ENCODE assay signal across 9 cellular contexts in genomic region chr1:27650527-27651175, GRCh38. TPM values are rescaled to one million over a fixed set of nuclear protein-coding genes. Genes with fewer than 3 reads are reported as not detected.
A peak's percentile ranks its signal among the peaks of the same experiment; 100 is the strongest.
DNase-seq lines count a peak whose midpoint lies in the region; ATAC-seq, FAIRE-seq and TF ChIP-seq lines count a peak whose summit lies in the region.
"Had no signal": no experiment of that assay in that cellular context is flagged by ENCODE, and none has a peak within 500 bp of the region (broad histone marks: within the 10 kb centered on the region; RNA-seq: fewer than 3 reads in every experiment).

No MANE protein-coding gene starts in this region.

- H3K9ac ChIP-seq in BLaER1 treated with 17β-estradiol and CSF1 and Interleukin-3, amounts not matched to agents 10 nM and 100 nM, result peak overlapping the region in 4 of 11 experiments; percentile 4 to 24 (median 13); a peak in 2 of 22 replicates
- H3K9ac ChIP-seq in HUES6 (ENCODE audit: low read length), result peak overlapping the region; percentile 14
- H3K9ac ChIP-seq in astrocyte (ENCODE audit: low read length), result peak overlapping the region; percentile 17

- no peaks in the 10 kb centered on the region for H3K36me3 ChIP-seq in BLaER1 treated with 17β-estradiol and CSF1 and Interleukin-3, amounts not matched to agents 10 nM and 100 nM
- H3K36me3 ChIP-seq in HUES6 (ENCODE audit: control insufficient read depth, insufficient read depth, low read length) (no peaks in the 10 kb centered on the region), astrocyte (ENCODE audit: insufficient read depth, low read length) (no peaks in the 10 kb centered on the region), lung (ENCODE audit: control insufficient read depth in 2 of 2, insufficient read depth in 2 of 2, low read length in 2 of 2) (no peaks in the 10 kb centered on the region)

- H3K4me3 ChIP-seq in BLaER1 treated with 17β-estradiol and CSF1 and Interleukin-3, amounts not matched to agents 10 nM and 100 nM, result no peak overlapping the region
- no peak overlapping the region for H3K4me3 ChIP-seq in HUES6 (ENCODE audit: low read depth, low read length)
- no peak overlapping the region for H3K4me3 ChIP-seq in astrocyte (ENCODE audit: insufficient read depth, low read depth, low read length)
- no peak overlapping the region for H3K4me3 ChIP-seq in lung

- H3K27me3 Mint-ChIP-seq in astrocyte (ENCODE audit: low read depth, unreplicated experiment), result peaks cover 14% of the 10 kb centered on the region

- H3K4me1 Mint-ChIP-seq in astrocyte (ENCODE audit: low read depth, unreplicated experiment), result peaks cover 14% of the 10 kb centered on the region

- H3K27me3 ChIP-seq in BLaER1 treated with 17β-estradiol and CSF1 and Interleukin-3, amounts not matched to agents 10 nM and 100 nM, result no peaks in the 10 kb centered on the region
- H3K27me3 ChIP-seq in HUES6 (ENCODE audit: control insufficient read depth, insufficient read depth, low read length) (no peaks in the 10 kb centered on the region), astrocyte (ENCODE audit: insufficient read depth, low read length) (peaks cover 2% of the 10 kb centered on the region), lung (ENCODE audit: control insufficient read depth, insufficient read depth) (no peaks in the 10 kb centered on the region)

- H3K36me3 Mint-ChIP-seq in astrocyte (ENCODE audit: low read depth, unreplicated experiment), result no peaks in the 10 kb centered on the region

- no peak overlapping the region for H3K27ac Mint-ChIP-seq in astrocyte (ENCODE audit: unreplicated experiment)

- peak; percentile 59 for ATAC-seq in lung (ENCODE audit: insufficient read depth, low FRiP score)

- peaks cover 42 to 66% (median 53%) of the 10 kb centered on the region in 10 experiments for H3K4me1 ChIP-seq in BLaER1 treated with 17β-estradiol and CSF1 and Interleukin-3, amounts not matched to agents 10 nM and 100 nM
- H3K4me1 ChIP-seq in HUES6 (ENCODE audit: control insufficient read depth, insufficient read depth, low read length), result peaks cover 22% of the 10 kb centered on the region
- H3K4me1 ChIP-seq in astrocyte (ENCODE audit: insufficient read depth, low read length), result peaks cover 12% of the 10 kb centered on the region
- H3K4me1 ChIP-seq in lung (ENCODE audit: control insufficient read depth in 2 of 2, insufficient read depth in 2 of 2, low read length in 2 of 2), result peaks cover 4 to 12% of the 10 kb centered on the region in 2 donors

- peak overlapping the region; percentile 20 to 75 (median 58) for H3K4me2 ChIP-seq in BLaER1 treated with 17β-estradiol and CSF1 and Interleukin-3, amounts not matched to agents 10 nM and 100 nM
- H3K4me2 ChIP-seq in astrocyte (ENCODE audit: low read length), result peak overlapping the region; percentile 26

- peak overlapping the region; percentile 54 for H2AFZ ChIP-seq in astrocyte (ENCODE audit: low read depth, low read length)

- H3K9me3 Mint-ChIP-seq in astrocyte (ENCODE audit: unreplicated experiment), result no peaks in the 10 kb centered on the region

- peak overlapping the region; percentile 55 for H3K4me3 Mint-ChIP-seq in astrocyte (ENCODE audit: unreplicated experiment)

- no peaks in the 10 kb centered on the region for H3K79me2 ChIP-seq in astrocyte (ENCODE audit: insufficient read depth, low read length)

- FAIRE-seq in astrocyte (lab: Jason Lieb, UNC), result no peak

- TF ChIP-seq CTCF in astrocyte (IDR thresholded peaks at IDR 0.05; ENCODE audit: insufficient read depth, low read depth, low read length) (no peak), lung (IDR thresholded peaks at IDR 0.05; ENCODE audit: control extremely low read depth, extremely low read depth) (no peak)

- peak; percentile 77 for DNase-seq in astrocyte (ENCODE audit: low read depth)
- DNase-seq in lung (ENCODE audit: low spot score), result no peak
- no peak for DNase-seq in kidney glomerular epithelial cell (lab: John Stamatoyannopoulos, UW)
- no peak for DNase-seq in 8988T
- no peak for DNase-seq in activated CD4-positive, alpha-beta T cell treated with anti-CD3 and anti-CD28 coated beads for 48 hours
- no peak for DNase-seq in ureter (ENCODE audit: low spot score)
- DNase-seq: Kasumi-1 had no signal

- WGBS in lung, 2 donors, result 22 to 33% methylated on average over 7 of the region's 7 CpGs

- H4K20me1 ChIP-seq in BLaER1 treated with 17β-estradiol and CSF1 and Interleukin-3, amounts not matched to agents 10 nM and 100 nM, result no peaks in the 10 kb centered on the region
- H4K20me1 ChIP-seq in astrocyte (ENCODE audit: insufficient read depth, low read length), result no peaks in the 10 kb centered on the region

- H3K9me3 ChIP-seq in BLaER1 treated with 17β-estradiol and CSF1 and Interleukin-3, amounts not matched to agents 10 nM and 100 nM (replicated peaks in 1 of 11), result no peaks in the 10 kb centered on the region
- H3K9me3 ChIP-seq in HUES6 (ENCODE audit: control insufficient read depth, insufficient read depth, low read depth, low read length), result no peaks in the 10 kb centered on the region
- H3K9me3 ChIP-seq in astrocyte (ENCODE audit: insufficient read depth, low read depth, low read length), result no peaks in the 10 kb centered on the region
- H3K9me3 ChIP-seq in lung (ENCODE audit: control insufficient read depth in 2 of 2, insufficient read depth in 1 of 2, low read length in 1 of 2), result no peaks in the 10 kb centered on the region

- peak overlapping the region in 9 of 11 experiments; percentile 2 to 52 (median 14); a peak in 11 of 22 replicates for H3K27ac ChIP-seq in BLaER1 treated with 17β-estradiol and CSF1 and Interleukin-3, amounts not matched to agents 10 nM and 100 nM
- no peak overlapping the region; the same call in 1 of the 2 replicates for H3K27ac ChIP-seq in HUES6 (ENCODE audit: low read depth, low read length)
- no peak overlapping the region for H3K27ac ChIP-seq in astrocyte (ENCODE audit: low read depth, low read length)
- peak overlapping the region; percentile 15 to 84 for H3K27ac ChIP-seq in lung (ENCODE audit: low read depth in 1 of 2, low read length in 1 of 2)

RNA-seq across cellular contexts. Expression of gene FGR, which starts 15.7 kb away (rescaled TPM):
- total RNA-seq in astrocyte, result 0.17 TPM in 1 of 2 replicates, not detected in the other
- total RNA-seq in lung, result 100 to 1,000 TPM in 1 of 2 donors, 10 to 100 TPM in 1; 26.6 to 108 TPM
- 100 to 1,000 TPM; 113 to 403 TPM for polyA plus RNA-seq in lung
- 17.2 TPM for total RNA-seq in ureter

RNA-seq across cellular contexts. Expression of gene IFI6, which starts 21.3 kb away (rescaled TPM):
- total RNA-seq in astrocyte, result 3,307 and 4,155 TPM in 2 replicates
- total RNA-seq in lung, result 100 to 1,000 TPM in 1 of 2 donors, 10 to 100 TPM in 1; 36.0 to 129 TPM
- polyA plus RNA-seq in lung, result 100 to 1,000 TPM; 110 to 383 TPM
- total RNA-seq in ureter, result 14.3 TPM

RNA-seq across cellular contexts. Expression of gene AHDC1, which starts 46.7 kb away (rescaled TPM):
- total RNA-seq in astrocyte (74.0 and 75.7 TPM in 2 replicates), lung (10 to 100 TPM; 31.8 to 37.9 TPM), ureter (27.3 TPM)
- 10 to 100 TPM; 10.3 to 11.8 TPM for polyA plus RNA-seq in lung

Comparison
In these comparisons a context has a peak if more than half of its experiments do, and no peak if none do; other contexts are left out.
1. H3K27ac ChIP-seq: peak in BLaER1 treated with 17β-estradiol and CSF1 and Interleukin-3, amounts not matched to agents 10 nM and 100 nM (9 of 11) and lung (2 of 2); none in HUES6 (single experiment) and astrocyte (single experiment).
2. RNA of gene FGR, which starts 15.7 kb away (total RNA-seq): 26.6 to 108 TPM in lung and 17.2 TPM in ureter (single experiment); 0.17 TPM in astrocyte; every median in the first group is over 10 times any median in the second.
3. RNA of gene IFI6, which starts 21.3 kb away (total RNA-seq): 3,307 to 4,155 TPM in astrocyte; 36.0 to 129 TPM in lung and 14.3 TPM in ureter (single experiment); every median in the first group is over 10 times any median in the second.